Comparison of ENCODE assay signal across 14 cellular contexts in the genomic region with DNA sequence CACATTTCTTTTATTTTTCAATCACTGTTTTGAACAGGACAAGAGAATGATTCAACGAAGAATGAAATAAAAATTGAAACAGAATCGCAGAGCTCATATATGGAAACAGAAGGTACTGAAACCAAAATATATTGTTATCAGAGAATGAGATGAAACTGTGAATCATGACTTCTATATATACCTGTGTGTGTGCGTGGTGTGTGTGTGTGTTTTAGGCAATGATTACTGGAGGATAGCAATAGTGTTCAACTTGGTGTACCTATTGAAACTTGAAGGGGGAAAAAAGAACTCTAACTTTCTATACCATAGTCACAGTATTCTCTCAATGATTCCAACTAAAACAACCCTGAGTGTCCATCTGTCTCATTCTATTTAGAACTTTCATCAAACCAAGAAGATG.
A peak's percentile ranks its signal among the peaks of the same experiment; 100 is the strongest.
DNase-seq lines count a peak whose midpoint lies in the region; ATAC-seq lines count a peak whose summit lies in the region.
"Had no signal": no experiment of that assay in that cellular context is flagged by ENCODE, and none has a peak within 500 bp of the region (broad histone marks: within the 10 kb centered on the region; RNA-seq: fewer than 3 reads in every experiment).

No MANE protein-coding gene starts in this region.

- H3K36me3 Mint-ChIP-seq in CD4-positive, alpha-beta memory T cell, result no peaks in the 10 kb centered on the region

- H3K27ac Mint-ChIP-seq in CD4-positive, alpha-beta memory T cell, result no peak overlapping the region

- H3K27me3 Mint-ChIP-seq in CD4-positive, alpha-beta memory T cell, result no peaks in the 10 kb centered on the region

- H2BK15ac ChIP-seq in mesenchymal stem cell (ENCODE audit: low read depth, poor library complexity, severe bottlenecking), result no peak overlapping the region

- POLR2A ChIA-PET in CD4-positive, alpha-beta memory T cell (lab: Charles Lee; ENCODE audit: partially characterized antibody), result no interaction called here

- H4K8ac ChIP-seq in mesenchymal stem cell (ENCODE audit: low read length), result no peak overlapping the region

- no peak overlapping the region for H3K23ac ChIP-seq in mesenchymal stem cell (ENCODE audit: low read length in 2 of 2)

- H2BK12ac ChIP-seq in mesenchymal stem cell (ENCODE audit: low read length in 2 of 2), result no peak overlapping the region

- no peaks in the 10 kb centered on the region for H3K9me3 ChIP-seq in mesenchymal stem cell (ENCODE audit: control insufficient read depth, low read length)
- no peaks in the 10 kb centered on the region for H3K9me3 ChIP-seq in CD4-positive, alpha-beta memory T cell (ENCODE audit: control insufficient read depth in 1 of 2, low read length in 2 of 2)
- H3K9me3 ChIP-seq: HAP-1, thoracic aorta had no signal

- H3K27ac ChIP-seq in mesenchymal stem cell (ENCODE audit: low read length, poor library complexity, severe bottlenecking), result peak overlapping the region; percentile 74
- H3K27ac ChIP-seq in CD4-positive, alpha-beta memory T cell (ENCODE audit: low read depth, low read length), result no peak overlapping the region
- H3K27ac ChIP-seq: thoracic aorta had no signal

- H3K18ac ChIP-seq in mesenchymal stem cell (ENCODE audit: low read depth in 1 of 2, low read length in 2 of 2), result no peak overlapping the region

- no peak overlapping the region for H2AK5ac ChIP-seq in mesenchymal stem cell (ENCODE audit: low read length, severe bottlenecking)

- no peak overlapping the region for H3K14ac ChIP-seq in mesenchymal stem cell (ENCODE audit: low read length in 2 of 2)

- peaks cover 0 to 2% (median 0%) of the 10 kb centered on the region in 8 donors for H3K9me3 Mint-ChIP-seq in CD4-positive, alpha-beta memory T cell

- WGBS in mesenchymal stem cell, result 82% methylated on average over 2 of the region's 3 CpGs

- no peaks in the 10 kb centered on the region for H3K36me3 ChIP-seq in mesenchymal stem cell (ENCODE audit: control insufficient read depth in 1 of 2, insufficient read depth in 2 of 2, low read depth in 1 of 2, low read length in 2 of 2)
- H3K36me3 ChIP-seq in CD4-positive, alpha-beta memory T cell (ENCODE audit: insufficient read depth, low read length), result no peaks in the 10 kb centered on the region
- H3K36me3 ChIP-seq: HAP-1, thoracic aorta had no signal

- H4K91ac ChIP-seq in mesenchymal stem cell (ENCODE audit: low read length), result no peak overlapping the region

- no peak for DNase-seq in mesenchymal stem cell
- no peak for DNase-seq in CD4-positive, alpha-beta memory T cell
- DNase-seq in NK-92 treated with Interleukin-12 subunit alpha and Interleukin-12 subunit beta, amount 100 ng/mL, for 24 hours (lab: John Stamatoyannopoulos, UW), result no peak
- DNase-seq in DMS153 treated with DMSO at 0.1 percent for 48 hours (lab: John Stamatoyannopoulos, UW; ENCODE audit: unreplicated experiment), result no peak
- no peak for DNase-seq in putamen (ENCODE audit: low spot score)
- DNase-seq: activated T-cell treated with anti-CD3 and anti-CD28 coated beads, Interleukin-2, amount 50 U/mL, for 1 hour; DMS153; stimulated activated CD4-positive, alpha-beta T cell treated with anti-CD3 and anti-CD28 coated beads, Interleukin-2, amount 100 ng/mL, for 24 hours; T-helper 9 cell had no signal

- intact Hi-C loops in CD4-positive, alpha-beta memory T cell (cut with micrococcal nuclease), result no loop called here

- no peak overlapping the region for H2BK120ac ChIP-seq in mesenchymal stem cell (ENCODE audit: low read depth, low read length)

- no peak overlapping the region for H3K4me2 ChIP-seq in mesenchymal stem cell (ENCODE audit: low read length, poor library complexity, severe bottlenecking)

- no peak overlapping the region for H3K4me3 Mint-ChIP-seq in CD4-positive, alpha-beta memory T cell

- H3K4ac ChIP-seq in mesenchymal stem cell (ENCODE audit: low read depth in 1 of 2, low read length in 2 of 2), result no peak overlapping the region

- H3K27me3 ChIP-seq in mesenchymal stem cell (ENCODE audit: control insufficient read depth in 1 of 2, insufficient read depth in 1 of 2, low read length in 2 of 2), result no peaks in the 10 kb centered on the region
- H3K27me3 ChIP-seq in CD4-positive, alpha-beta memory T cell (ENCODE audit: insufficient read depth, low read length), result no peaks in the 10 kb centered on the region

- H3K4me1 Mint-ChIP-seq in CD4-positive, alpha-beta memory T cell, result no peaks in the 10 kb centered on the region

- no peak overlapping the region for H2BK5ac ChIP-seq in mesenchymal stem cell (ENCODE audit: low read depth, low read length, poor library complexity, severe bottlenecking)

- no peaks in the 10 kb centered on the region for H3K79me1 ChIP-seq in mesenchymal stem cell (replicated peaks; ENCODE audit: low read length, poor library complexity, severe bottlenecking)

- H3K9ac ChIP-seq in mesenchymal stem cell (ENCODE audit: low read length), result no peak overlapping the region

- peak; percentile 92 for ATAC-seq in GM19023 (IDR thresholded peaks at IDR 0.05; ENCODE audit: unreplicated experiment)
- peak; percentile 94 for ATAC-seq in GM21825 (IDR thresholded peaks at IDR 0.05; ENCODE audit: unreplicated experiment)
- ATAC-seq in HG03175 (IDR thresholded peaks at IDR 0.05; ENCODE audit: unreplicated experiment), result peak; percentile 97

- H2AFZ ChIP-seq in mesenchymal stem cell (ENCODE audit: low read depth, low read length), result no peak overlapping the region

- CTCF ChIA-PET in CD4-positive, alpha-beta memory T cell (lab: Charles Lee; ENCODE audit: partially characterized antibody), result no interaction called here

- H3K4me1 ChIP-seq in mesenchymal stem cell (ENCODE audit: control insufficient read depth, insufficient read depth, low read depth, low read length), result peaks cover 2% of the 10 kb centered on the region
- no peaks in the 10 kb centered on the region for H3K4me1 ChIP-seq in CD4-positive, alpha-beta memory T cell (ENCODE audit: insufficient read depth, low read length)
- H3K4me1 ChIP-seq: HAP-1 had no signal

- no peak overlapping the region for H3K4me3 ChIP-seq in mesenchymal stem cell (ENCODE audit: insufficient read depth in 1 of 2, low read depth in 1 of 2, low read length in 2 of 2)
- H3K4me3 ChIP-seq in CD4-positive, alpha-beta memory T cell (ENCODE audit: low read length in 2 of 2), result no peak overlapping the region
- H3K4me3 ChIP-seq: HAP-1 had no signal
